ENCODE assay signal across 1 cellular context in the genomic region with DNA sequence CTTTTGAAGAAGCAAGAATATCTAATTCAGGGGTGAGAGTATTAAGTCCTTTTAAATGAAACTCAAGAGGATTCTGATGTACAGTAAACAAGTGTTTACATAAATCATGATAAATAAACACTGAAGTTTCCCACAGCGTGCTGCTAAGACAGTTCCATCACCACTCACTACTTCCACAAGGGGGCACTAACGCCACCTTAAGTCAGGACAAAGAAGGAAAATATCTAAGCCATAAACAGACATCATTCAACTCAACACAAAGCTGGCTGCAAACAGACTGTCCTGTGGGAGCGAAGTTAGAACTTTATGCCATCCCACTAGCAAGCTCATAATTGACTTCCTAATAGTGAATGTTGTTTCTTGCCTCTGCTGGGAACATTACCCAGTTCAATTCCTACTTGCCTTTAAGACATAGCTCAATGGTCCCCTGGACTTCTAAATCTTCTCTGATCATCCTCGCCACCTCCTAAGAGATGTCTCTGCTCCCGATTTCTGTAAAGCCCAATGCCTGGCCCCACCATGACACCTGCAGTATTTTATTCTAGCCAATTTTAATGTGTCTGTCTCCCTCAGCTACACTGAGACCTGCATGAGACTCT.
TF ChIP-seq lines count a peak whose summit lies in the region.

No MANE protein-coding gene starts in this region.

TF ChIP-seq in HepG2, 621 proteins besides CTCF, POLR2A, EP300 and RAD21 (continued from another document):
- TF ChIP-seq SMAD9 (CRISPR knock-in tag; IDR thresholded peaks at IDR 0.05) (0 out of 2 replicates have a peak, but pooled peaks have one; percentile 33), ATM (IDR thresholded peaks at IDR 0.05; ENCODE audit: borderline replicate concordance) (no peak), BRCA1 (CRISPR knock-in tag; IDR thresholded peaks at IDR 0.05) (0 out of 2 replicates have a peak, but pooled peaks have one; percentile 59), MED1 (CRISPR knock-in tag; IDR thresholded peaks at IDR 0.05) (0 out of 2 replicates have a peak, but pooled peaks have one; percentile 16), HOXA7 (CRISPR knock-in tag; IDR thresholded peaks at IDR 0.05) (no peak), MYNN (CRISPR knock-in tag; IDR thresholded peaks at IDR 0.05; ENCODE audit: low read depth) (no peak), TRIM24 (CRISPR knock-in tag; IDR thresholded peaks at IDR 0.05) (no peak), FOXP1 (IDR thresholded peaks at IDR 0.05) (peak; percentile 26; the same call in 1 of the 2 replicates), FOXP1 (CRISPR knock-in tag; IDR thresholded peaks at IDR 0.05) (no peak; the same call in 1 of the 2 replicates), ZNF431 (CRISPR knock-in tag; IDR thresholded peaks at IDR 0.05; ENCODE audit: borderline replicate concordance, low read depth) (no peak), CEBPB (IDR thresholded peaks at IDR 0.05; ENCODE audit: borderline replicate concordance, low read depth, low read length) (no peak), MLX (CRISPR knock-in tag; IDR thresholded peaks at IDR 0.05) (no peak), AKAP8 (CRISPR knock-in tag; IDR thresholded peaks at IDR 0.05) (no peak), ZNF576 (CRISPR knock-in tag; IDR thresholded peaks at IDR 0.05) (no peak), ATF4 (CRISPR knock-in tag; IDR thresholded peaks at IDR 0.05) (no peak), ZNF574 (CRISPR knock-in tag; IDR thresholded peaks at IDR 0.05) (no peak), RFX5 (IDR thresholded peaks at IDR 0.05; ENCODE audit: low read depth, low read length) (no peak), CEBPZ (IDR thresholded peaks at IDR 0.05; ENCODE audit: low read length) (no peak), ZNF615 (CRISPR knock-in tag; IDR thresholded peaks at IDR 0.05; ENCODE audit: borderline replicate concordance) (no peak), PHF5A (CRISPR knock-in tag; IDR thresholded peaks at IDR 0.05; ENCODE audit: low read depth, unreplicated experiment) (no peak), ZNF781 (CRISPR knock-in tag; IDR thresholded peaks at IDR 0.05; ENCODE audit: borderline replicate concordance, not compliant biosample characterization) (no peak), SIN3B (IDR thresholded peaks at IDR 0.05; ENCODE audit: low read length) (no peak), SYNCRIP (IDR thresholded peaks at IDR 0.05; ENCODE audit: insufficient read depth, low read depth, low read length) (no peak), ZNF670 (CRISPR knock-in tag; IDR thresholded peaks at IDR 0.05; ENCODE audit: borderline replicate concordance) (no peak), NFYC (CRISPR knock-in tag; IDR thresholded peaks at IDR 0.05) (no peak), KAT8 (CRISPR knock-in tag; IDR thresholded peaks at IDR 0.05) (no peak), SMAD3 (CRISPR knock-in tag; IDR thresholded peaks at IDR 0.05) (peak; percentile 59; the same call in 1 of the 2 replicates), ZNF652 (CRISPR knock-in tag; IDR thresholded peaks at IDR 0.05; ENCODE audit: borderline replicate concordance, low read depth) (peak; percentile 39; the same call in 1 of the 2 replicates), ZNF577 (CRISPR knock-in tag; IDR thresholded peaks at IDR 0.05; ENCODE audit: borderline replicate concordance, low read depth) (no peak), ZNF790 (CRISPR knock-in tag; IDR thresholded peaks at IDR 0.05; ENCODE audit: borderline replicate concordance) (no peak), FOXK1 (CRISPR knock-in tag; IDR thresholded peaks at IDR 0.05; ENCODE audit: borderline replicate concordance, low read depth) (peak; percentile 33; the same call in 1 of the 2 replicates), RFX3 (CRISPR knock-in tag; IDR thresholded peaks at IDR 0.05) (no peak), FOXO1 (CRISPR knock-in tag; IDR thresholded peaks at IDR 0.05) (no peak), ASH2L (IDR thresholded peaks at IDR 0.05; ENCODE audit: insufficient read length, low read depth, low read length) (no peak), HOXA9 (CRISPR knock-in tag; IDR thresholded peaks at IDR 0.05; ENCODE audit: borderline replicate concordance) (no peak), STAG1 (CRISPR knock-in tag; IDR thresholded peaks at IDR 0.05) (peak; percentile 98), ARNTL (CRISPR knock-in tag; IDR thresholded peaks at IDR 0.05) (no peak), GPBP1L1 (CRISPR knock-in tag; IDR thresholded peaks at IDR 0.05) (no peak), IKZF5 (CRISPR knock-in tag; IDR thresholded peaks at IDR 0.05) (no peak), FOSL2 (CRISPR knock-in tag; IDR thresholded peaks at IDR 0.05) (0 out of 2 replicates have a peak, but pooled peaks have one; percentile 37), ZBTB3 (CRISPR knock-in tag; IDR thresholded peaks at IDR 0.05; ENCODE audit: borderline replicate concordance, low read depth) (no peak), GABPA (IDR thresholded peaks at IDR 0.05; ENCODE audit: low read depth, low read length) (no peak), GABPA (CRISPR knock-in tag; IDR thresholded peaks at IDR 0.05; ENCODE audit: low read depth) (0 out of 2 replicates have a peak, but pooled peaks have one; percentile 8), TEAD3 (CRISPR knock-in tag; optimal IDR thresholded peaks at IDR 0.05; ENCODE audit: borderline replicate concordance) (peak; percentile 30), HMG20A (CRISPR knock-in tag; IDR thresholded peaks at IDR 0.05; ENCODE audit: borderline replicate concordance) (no peak; the same call in 1 of the 2 replicates), MTA1 (CRISPR knock-in tag; IDR thresholded peaks at IDR 0.05; ENCODE audit: borderline replicate concordance) (no peak)
- TF ChIP-seq, protein P1, sequence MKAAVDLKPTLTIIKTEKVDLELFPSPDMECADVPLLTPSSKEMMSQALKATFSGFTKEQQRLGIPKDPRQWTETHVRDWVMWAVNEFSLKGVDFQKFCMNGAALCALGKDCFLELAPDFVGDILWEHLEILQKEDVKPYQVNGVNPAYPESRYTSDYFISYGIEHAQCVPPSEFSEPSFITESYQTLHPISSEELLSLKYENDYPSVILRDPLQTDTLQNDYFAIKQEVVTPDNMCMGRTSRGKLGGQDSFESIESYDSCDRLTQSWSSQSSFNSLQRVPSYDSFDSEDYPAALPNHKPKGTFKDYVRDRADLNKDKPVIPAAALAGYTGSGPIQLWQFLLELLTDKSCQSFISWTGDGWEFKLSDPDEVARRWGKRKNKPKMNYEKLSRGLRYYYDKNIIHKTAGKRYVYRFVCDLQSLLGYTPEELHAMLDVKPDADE (CRISPR knock-in tag; IDR thresholded peaks at IDR 0.05) = no peak
- TF ChIP-seq, protein P2, sequence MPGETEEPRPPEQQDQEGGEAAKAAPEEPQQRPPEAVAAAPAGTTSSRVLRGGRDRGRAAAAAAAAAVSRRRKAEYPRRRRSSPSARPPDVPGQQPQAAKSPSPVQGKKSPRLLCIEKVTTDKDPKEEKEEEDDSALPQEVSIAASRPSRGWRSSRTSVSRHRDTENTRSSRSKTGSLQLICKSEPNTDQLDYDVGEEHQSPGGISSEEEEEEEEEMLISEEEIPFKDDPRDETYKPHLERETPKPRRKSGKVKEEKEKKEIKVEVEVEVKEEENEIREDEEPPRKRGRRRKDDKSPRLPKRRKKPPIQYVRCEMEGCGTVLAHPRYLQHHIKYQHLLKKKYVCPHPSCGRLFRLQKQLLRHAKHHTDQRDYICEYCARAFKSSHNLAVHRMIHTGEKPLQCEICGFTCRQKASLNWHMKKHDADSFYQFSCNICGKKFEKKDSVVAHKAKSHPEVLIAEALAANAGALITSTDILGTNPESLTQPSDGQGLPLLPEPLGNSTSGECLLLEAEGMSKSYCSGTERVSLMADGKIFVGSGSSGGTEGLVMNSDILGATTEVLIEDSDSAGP (CRISPR knock-in tag; IDR thresholded peaks at IDR 0.05; ENCODE audit: borderline replicate concordance) = no peak
- TF ChIP-seq, protein P3, sequence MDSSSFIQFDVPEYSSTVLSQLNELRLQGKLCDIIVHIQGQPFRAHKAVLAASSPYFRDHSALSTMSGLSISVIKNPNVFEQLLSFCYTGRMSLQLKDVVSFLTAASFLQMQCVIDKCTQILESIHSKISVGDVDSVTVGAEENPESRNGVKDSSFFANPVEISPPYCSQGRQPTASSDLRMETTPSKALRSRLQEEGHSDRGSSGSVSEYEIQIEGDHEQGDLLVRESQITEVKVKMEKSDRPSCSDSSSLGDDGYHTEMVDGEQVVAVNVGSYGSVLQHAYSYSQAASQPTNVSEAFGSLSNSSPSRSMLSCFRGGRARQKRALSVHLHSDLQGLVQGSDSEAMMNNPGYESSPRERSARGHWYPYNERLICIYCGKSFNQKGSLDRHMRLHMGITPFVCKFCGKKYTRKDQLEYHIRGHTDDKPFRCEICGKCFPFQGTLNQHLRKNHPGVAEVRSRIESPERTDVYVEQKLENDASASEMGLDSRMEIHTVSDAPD (CRISPR knock-in tag; IDR thresholded peaks at IDR 0.05) = no peak
- TF ChIP-seq, protein P4, sequence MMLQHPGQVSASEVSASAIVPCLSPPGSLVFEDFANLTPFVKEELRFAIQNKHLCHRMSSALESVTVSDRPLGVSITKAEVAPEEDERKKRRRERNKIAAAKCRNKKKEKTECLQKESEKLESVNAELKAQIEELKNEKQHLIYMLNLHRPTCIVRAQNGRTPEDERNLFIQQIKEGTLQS (CRISPR knock-in tag; IDR thresholded peaks at IDR 0.05) = no peak
